ENCODE assay signal across 24 cellular contexts in genomic region chr4:23986270-23986669, GRCh38.
"Had no signal": no experiment of that assay in that cellular context is flagged by ENCODE, and none has a peak within 500 bp of the region (broad histone marks: within the 10 kb centered on the region; RNA-seq: fewer than 3 reads in every experiment).

No MANE protein-coding gene starts in this region.

- H3K4me3 ChIP-seq: colonic mucosa, coronary artery, dorsolateral prefrontal cortex, esophagus muscularis mucosa, esophagus squamous epithelium, gastrocnemius medialis, gastroesophageal sphincter, heart left ventricle, heart right ventricle had no signal

- H3K27ac ChIP-seq: colonic mucosa, coronary artery, dorsolateral prefrontal cortex, epithelial cell of prostate, esophagus muscularis mucosa, esophagus squamous epithelium, foreskin keratinocyte, gastrocnemius medialis, gastroesophageal sphincter, heart left ventricle, heart right ventricle had no signal

- H3K27me3 ChIP-seq: colonic mucosa, esophagus muscularis mucosa, esophagus squamous epithelium, gastrocnemius medialis, gastroesophageal sphincter, heart left ventricle, heart right ventricle had no signal

- H3K36me3 ChIP-seq: colonic mucosa, esophagus muscularis mucosa, esophagus squamous epithelium, gastrocnemius medialis, gastroesophageal sphincter, heart left ventricle, heart right ventricle had no signal

- ATAC-seq: effector memory CD8-positive, alpha-beta T cell; esophagus mucosa; foreskin keratinocyte; gastrocnemius medialis; gastroesophageal sphincter; heart left ventricle; heart right ventricle had no signal

- H3K4me1 ChIP-seq: colonic mucosa, esophagus squamous epithelium, foreskin keratinocyte, gastrocnemius medialis, gastroesophageal sphincter, heart left ventricle, heart right ventricle had no signal

- H3K9me3 ChIP-seq: colonic mucosa, esophagus muscularis mucosa, esophagus squamous epithelium, gastrocnemius medialis, gastroesophageal sphincter, heart left ventricle, heart right ventricle had no signal

- DNase-seq: colonic mucosa; cortex of kidney; dermis blood vessel endothelial cell; dorsolateral prefrontal cortex; effector CD4-positive, alpha-beta T cell; effector CD8-positive, alpha-beta T cell; effector memory CD4-positive, alpha-beta T cell; effector memory CD8-positive, alpha-beta T cell; endodermal cell; erythroblast; esophagus squamous epithelium; foreskin fibroblast; foreskin keratinocyte; foreskin melanocyte; gastrocnemius medialis; glutamatergic neuron; head of caudate nucleus; heart left ventricle; heart right ventricle had no signal
